Comparison of ENCODE assay signal across 10 cellular contexts in genomic region chr11:119375629-119376196, GRCh38. TPM values are rescaled to one million over a fixed set of nuclear protein-coding genes. Genes with fewer than 3 reads are reported as not detected.
A peak's percentile ranks its signal among the peaks of the same experiment; 100 is the strongest.
DNase-seq lines count a peak whose midpoint lies in the region; ATAC-seq and TF ChIP-seq lines count a peak whose summit lies in the region.
"Had no signal": no experiment of that assay in that cellular context is flagged by ENCODE, and none has a peak within 500 bp of the region (broad histone marks: within the 10 kb centered on the region; RNA-seq: fewer than 3 reads in every experiment).

No MANE protein-coding gene starts in this region.

- no peak overlapping the region for H3K4me3 Mint-ChIP-seq in activated T-cell treated with anti-CD3 and anti-CD28 coated beads, Interleukin-2, amount 50 U/mL, for 4 hours
- H3K4me3 Mint-ChIP-seq: central memory CD8-positive, alpha-beta T cell had no signal

- TF ChIP-seq CTCF in astrocyte of the spinal cord (IDR thresholded peaks at IDR 0.05; ENCODE audit: low read depth, low read length) (no peak), retinal pigment epithelial cell (conservative IDR thresholded peaks at IDR 0.05; ENCODE audit: low read depth, low read length) (no peak)

- in situ Hi-C loops in astrocyte of the spinal cord (cut with HindIII; ENCODE audit: low sequenced_read_pairs): no loop called here

- H3K9me3 Mint-ChIP-seq in activated T-cell treated with anti-CD3 and anti-CD28 coated beads, Interleukin-2, amount 50 U/mL, for 4 hours: no peaks in the 10 kb centered on the region
- H3K9me3 Mint-ChIP-seq: central memory CD8-positive, alpha-beta T cell had no signal

- ATAC-seq in activated T-cell treated with anti-CD3 and anti-CD28 coated beads, Interleukin-2, amount 50 U/mL, for 4 hours: no peak
- no peak for ATAC-seq in HG03280 (IDR thresholded peaks at IDR 0.05; ENCODE audit: unreplicated experiment)

- H3K27me3 Mint-ChIP-seq in activated T-cell treated with anti-CD3 and anti-CD28 coated beads, Interleukin-2, amount 50 U/mL, for 4 hours (ENCODE audit: low read depth): peaks cover 5% of the 10 kb centered on the region
- H3K27me3 Mint-ChIP-seq: central memory CD8-positive, alpha-beta T cell had no signal

- H3K4me3 ChIP-seq in astrocyte of the spinal cord (ENCODE audit: low read depth, low read length) (no peak overlapping the region), retinal pigment epithelial cell (ENCODE audit: low read length) (peak overlapping the region; percentile 10)

- H3K4me1 Mint-ChIP-seq in activated T-cell treated with anti-CD3 and anti-CD28 coated beads, Interleukin-2, amount 50 U/mL, for 4 hours (ENCODE audit: low read depth): peaks cover 10% of the 10 kb centered on the region

- DNase-seq in GM03348 (ENCODE audit: low spot score): peak; percentile 53
- DNase-seq in astrocyte of the spinal cord (ENCODE audit: low read depth, low spot score): peak; percentile 74
- peak; percentile 80 to 81 for DNase-seq in hippocampal formation (lab: John Stamatoyannopoulos, UW)
- peak; percentile 86 for DNase-seq in retinal pigment epithelial cell (ENCODE audit: low read depth)
- no peak for DNase-seq in KG1 (lab: John Stamatoyannopoulos, UW)
- DNase-seq in activated T-cell treated with anti-CD3 and anti-CD28 coated beads, Interleukin-2, amount 50 U/mL, for 4 hours: no peak
- DNase-seq in SIG-M5 (lab: John Stamatoyannopoulos, UW): no peak
- DNase-seq: KBM-7 had no signal

- no peaks in the 10 kb centered on the region for H3K36me3 Mint-ChIP-seq in activated T-cell treated with anti-CD3 and anti-CD28 coated beads, Interleukin-2, amount 50 U/mL, for 4 hours (ENCODE audit: insufficient read depth)

RNA-seq across cellular contexts. Expression of gene USP2, which starts 5.8 kb away (rescaled TPM):
- total RNA-seq in activated T-cell treated with anti-CD3 and anti-CD28 coated beads, Interleukin-2, amount 50 U/mL, for 4 hours: under 1 TPM; 0.19 to 0.53 (median 0.37) TPM

RNA-seq across cellular contexts. Expression of gene MFRP, which starts 29.2 kb away (rescaled TPM):
- total RNA-seq in activated T-cell treated with anti-CD3 and anti-CD28 coated beads, Interleukin-2, amount 50 U/mL, for 4 hours: not detected

RNA-seq across cellular contexts. Expression of gene C1QTNF5, which starts 35.0 kb away (rescaled TPM):
- not detected for total RNA-seq in activated T-cell treated with anti-CD3 and anti-CD28 coated beads, Interleukin-2, amount 50 U/mL, for 4 hours

RNA-seq across cellular contexts. Expression of gene RNF26, which starts 41.4 kb away (rescaled TPM):
- 10 to 100 TPM; 18.6 to 20.7 (median 18.9) TPM for total RNA-seq in activated T-cell treated with anti-CD3 and anti-CD28 coated beads, Interleukin-2, amount 50 U/mL, for 4 hours

RNA-seq across cellular contexts. Expression of gene THY1, which starts 47.3 kb away (rescaled TPM):
- total RNA-seq in activated T-cell treated with anti-CD3 and anti-CD28 coated beads, Interleukin-2, amount 50 U/mL, for 4 hours: under 1 TPM; 0.35 to 0.52 (median 0.40) TPM

Comparison
In these comparisons a context has a peak if more than half of its experiments do, and no peak if none do; other contexts are left out.
1. DNase-seq: peak in GM03348 (single experiment), astrocyte of the spinal cord (single experiment), hippocampal formation (2 of 2) and retinal pigment epithelial cell (single experiment); none in KG1 (single experiment), activated T-cell treated with anti-CD3 and anti-CD28 coated beads, Interleukin-2, amount 50 U/mL, for 4 hours (single experiment) and SIG-M5 (single experiment).